ENCODE assay signal across 8 cellular contexts in genomic region chr7:65006094-65006992, GRCh38.
DNase-seq lines count a peak whose midpoint lies in the region; ATAC-seq and TF ChIP-seq lines count a peak whose summit lies in the region.

ERV3-1 (minus strand) TSS chr7:65006687; CDS start chr7:64993026, 13,661 bp downstream.

- ATAC-seq in GM19035 (IDR thresholded peaks at IDR 0.05; ENCODE audit: unreplicated experiment) (peak; percentile 100), HG03354 (IDR thresholded peaks at IDR 0.05; ENCODE audit: poor library complexity, severe bottlenecking, unreplicated experiment) (peak; percentile 100)

- H3K4me3 ChIP-seq in AG10803 (ENCODE audit: low read length) (peak within 1 kb of the TSS; percentile 90), choroid plexus epithelial cell (ENCODE audit: low read depth, low read length) (peak within 1 kb of the TSS; percentile 73)

- DNase-seq in AG10803 (ENCODE audit: low read depth) (peak; percentile 93), NCI-H510A (lab: John Stamatoyannopoulos, UW) (peak; percentile 74), choroid plexus epithelial cell (ENCODE audit: low read depth) (peak; percentile 97), kidney glomerular epithelial cell (lab: John Stamatoyannopoulos, UW) (peak; percentile 95)
- DNase-seq in activated CD4-positive, alpha-beta T cell treated with anti-CD3 and anti-CD28 coated beads for 24 hours (ENCODE audit: low read depth in 2 of 2) = peak; percentile 78 to 86
- DNase-seq in stimulated activated CD4-positive, alpha-beta T cell treated with anti-CD3 and anti-CD28 coated beads, Interleukin-1b, Interleukin-23, amount 100 ng/mL, for 1 hour (ENCODE audit: low read depth in 2 of 2) = peak; percentile 80

- no peak for TF ChIP-seq CTCF in AG10803 (conservative IDR thresholded peaks at IDR 0.05; ENCODE audit: low read length)
- no peak for TF ChIP-seq CTCF in choroid plexus epithelial cell (conservative IDR thresholded peaks at IDR 0.05; ENCODE audit: low read depth, low read length)

Comparison
In these comparisons a context has a peak if more than half of its experiments do, and no peak if none do; other contexts are left out.
1. Peak in every context shown above with its lines: DNase-seq, ATAC-seq and H3K4me3 ChIP-seq.